ENCODE assay signal across 1 cellular context in genomic region chr19:14265285-14266036, GRCh38.
TF ChIP-seq lines count a peak whose summit lies in the region.

No MANE protein-coding gene starts in this region.

TF ChIP-seq in H1, 55 proteins besides CTCF, POLR2A, EP300 and RAD21:
- TF ChIP-seq CBX5 (IDR thresholded peaks at IDR 0.05; ENCODE audit: low read depth, low read length) = no peak
- TF ChIP-seq ASH2L (IDR thresholded peaks at IDR 0.05; ENCODE audit: low read length) = peak; percentile 42
- peak; percentile 11 for TF ChIP-seq TBP (IDR thresholded peaks at IDR 0.05; ENCODE audit: low read depth, low read length)
- peak; percentile 39 for TF ChIP-seq EZH2 (IDR thresholded peaks at IDR 0.05; ENCODE audit: low read depth, low read length, severe bottlenecking)
- TF ChIP-seq PHF8 (conservative IDR thresholded peaks at IDR 0.05; ENCODE audit: low read depth, low read length) = 0 out of 2 replicates have a peak, but pooled peaks have one; percentile 21
- TF ChIP-seq EGR1 (IDR thresholded peaks at IDR 0.05; ENCODE audit: borderline replicate concordance, low read depth, low read length) = no peak
- TF ChIP-seq TAF1 (IDR thresholded peaks at IDR 0.05; ENCODE audit: low read depth, low read length) = 0 out of 2 replicates have a peak, but pooled peaks have one; percentile 5
